ENCODE assay signal across 12 cellular contexts in the genomic region with DNA sequence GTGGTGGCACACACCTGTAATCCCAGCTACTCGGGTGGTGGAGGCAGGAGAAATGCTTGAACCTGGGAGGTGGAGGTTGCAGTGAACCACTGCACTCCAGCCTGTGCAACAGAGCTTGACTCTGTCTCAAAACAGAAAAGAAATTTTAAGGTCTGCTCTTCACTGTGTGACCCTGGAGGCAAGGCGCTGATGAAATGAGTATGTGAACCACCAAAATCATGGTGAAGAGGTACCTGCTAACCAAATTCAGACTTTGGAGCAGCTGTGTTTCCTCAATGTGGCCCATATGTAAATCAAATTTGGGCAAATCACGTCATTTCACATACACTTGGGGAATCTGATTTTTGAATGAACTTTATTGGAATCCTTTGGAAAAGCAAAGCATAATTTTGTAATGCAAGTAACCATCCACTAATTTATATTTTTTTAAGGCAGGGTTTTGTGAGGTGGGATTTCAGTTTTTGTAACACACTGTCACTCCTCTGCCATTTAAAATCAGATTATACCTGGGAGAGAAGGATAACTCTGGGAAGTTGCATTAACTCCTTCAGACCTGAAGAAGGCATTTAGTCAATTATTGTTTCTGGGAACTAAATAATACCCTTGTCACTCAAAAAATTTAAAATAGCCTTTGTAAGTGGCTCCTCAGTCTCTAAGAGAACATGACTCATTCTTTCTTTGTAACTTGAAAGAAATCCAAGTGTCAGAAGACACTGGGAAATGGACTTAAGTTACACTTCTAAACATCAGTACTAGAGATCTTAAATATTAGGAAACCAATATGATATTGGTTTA. TPM values are rescaled to one million over a fixed set of nuclear protein-coding genes. Genes with fewer than 3 reads are reported as not detected.
A peak's percentile ranks its signal among the peaks of the same experiment; 100 is the strongest.
DNase-seq lines count a peak whose midpoint lies in the region; ATAC-seq, FAIRE-seq and TF ChIP-seq lines count a peak whose summit lies in the region.
"Had no signal": no experiment of that assay in that cellular context is flagged by ENCODE, and none has a peak within 500 bp of the region (broad histone marks: within the 10 kb centered on the region; RNA-seq: fewer than 3 reads in every experiment).

No MANE protein-coding gene starts in this region.

- H3K4me2 ChIP-seq in GM12878 (ENCODE audit: control insufficient read depth, insufficient read depth) (peak overlapping the region; percentile 41; the same call in 1 of the 2 replicates), osteoblast (ENCODE audit: insufficient read depth, low read length) (peak overlapping the region; percentile 73)

- peaks cover 33% of the 10 kb centered on the region for H3K9me3 Mint-ChIP-seq in nephron progenitor cell

- H2AFZ ChIP-seq in GM12878 (ENCODE audit: control insufficient read depth, low read depth, low read length) (no peak overlapping the region), osteoblast (ENCODE audit: low read length) (no peak overlapping the region)

- BruUV-seq in GM12878 (replicated peaks; lab: Mats Ljungman, UMichigan), result no TSS peak

- H3K27ac ChIP-seq in GM12878 (ENCODE audit: control insufficient read depth, insufficient read depth) (no peak overlapping the region), osteoblast (ENCODE audit: low read depth, low read length) (peak overlapping the region; percentile 89), SJCRH30 (no peak overlapping the region)
- H3K27ac ChIP-seq: lower lobe of right lung had no signal

- ATAC-seq in HG02884 (IDR thresholded peaks at IDR 0.05; ENCODE audit: unreplicated experiment), result peak; percentile 82
- ATAC-seq in GM12878, result no peak
- ATAC-seq in HG03342 (IDR thresholded peaks at IDR 0.05; ENCODE audit: unreplicated experiment), result no peak

- H3K27ac Mint-ChIP-seq in nephron progenitor cell, result no peak overlapping the region

- H3K4me3 Mint-ChIP-seq in nephron progenitor cell, result no peak overlapping the region

- no peak for FAIRE-seq in GM12878 (lab: Jason Lieb, UNC)
- FAIRE-seq: endometrium had no signal

- H3K4me1 ChIP-seq in GM12878 (ENCODE audit: control insufficient read depth, insufficient read depth, low read length) (peaks cover 2% of the 10 kb centered on the region; the same call in 1 of the 2 replicates), osteoblast (ENCODE audit: insufficient read depth, low read length) (peaks cover 31% of the 10 kb centered on the region), SJCRH30 (no peaks in the 10 kb centered on the region)

- H3K9me3 ChIP-seq in GM12878 (replicated peaks; ENCODE audit: control insufficient read depth, insufficient read depth, low read length), result no peaks in the 10 kb centered on the region; the same call in 2 of the 3 replicates
- H3K9me3 ChIP-seq in osteoblast (ENCODE audit: low read depth, low read length), result peaks cover 2% of the 10 kb centered on the region
- no peaks in the 10 kb centered on the region for H3K9me3 ChIP-seq in SJCRH30 (replicated peaks)
- H3K9me3 ChIP-seq: lower lobe of right lung had no signal

- TF ChIP-seq CTCF in GM12878 (IDR thresholded peaks at IDR 0.05 in 2 of 3, conservative IDR thresholded peaks at IDR 0.05 in 1 of 3; ENCODE audit: control insufficient read depth in 2 of 3, extremely low read depth in 1 of 3, insufficient read depth in 1 of 3, low read depth in 3 of 3, low read length in 3 of 3), result no peak
- no peak for TF ChIP-seq CTCF in osteoblast (IDR thresholded peaks at IDR 0.05; ENCODE audit: extremely low read depth, low read depth, low read length)
- no peak for TF ChIP-seq CTCF in nephron progenitor cell (IDR thresholded peaks at IDR 0.05)

- in situ Hi-C loops in GM12878 (cut with MboI) (no loop called here), ACHN (cut with HindIII; ENCODE audit: low pct_ligation_motif_present, low pct_unique_long_range_greater_than_20kb, low sequenced_read_pairs) (no loop called here)

- no peaks in the 10 kb centered on the region for H3K27me3 ChIP-seq in GM12878 (replicated peaks in 1 of 2; ENCODE audit: control insufficient read depth in 2 of 2, insufficient read depth in 2 of 2, low read length in 1 of 2)
- H3K27me3 ChIP-seq in osteoblast (ENCODE audit: insufficient read depth, low read length), result no peaks in the 10 kb centered on the region
- no peaks in the 10 kb centered on the region for H3K27me3 ChIP-seq in SJCRH30

- H3K27me3 Mint-ChIP-seq in nephron progenitor cell (ENCODE audit: low read depth, poor library complexity), result no peaks in the 10 kb centered on the region

- H3K36me3 Mint-ChIP-seq in nephron progenitor cell (ENCODE audit: low read depth), result peaks cover 14% of the 10 kb centered on the region

- WGBS in GM12878 (ENCODE audit: insufficient coverage, insufficient replicate concordance, low lambda C conversion rate, missing lambda C conversion rate), result 22% methylated on average over 3 of the region's 3 CpGs

- no peak overlapping the region for H3K4me3 ChIP-seq in GM12878
- no peak overlapping the region for H3K4me3 ChIP-seq in osteoblast (ENCODE audit: insufficient read depth, low read length)
- no peak overlapping the region for H3K4me3 ChIP-seq in SJCRH30
- H3K4me3 ChIP-seq: lower lobe of right lung had no signal

- H3K9ac ChIP-seq in GM12878 (ENCODE audit: control insufficient read depth, insufficient read depth, low read length), result no peak overlapping the region

- RAD21 ChIA-PET in GM12878 (lab: Charles Lee; ENCODE audit: unreplicated experiment), result no interaction called here

- POLR2A ChIA-PET in GM12878 (lab: Charles Lee), result no interaction called here

- H3K79me2 ChIP-seq in GM12878 (ENCODE audit: control insufficient read depth, insufficient read depth, low read length), result no peaks in the 10 kb centered on the region; the same call in 1 of the 2 replicates
- no peaks in the 10 kb centered on the region for H3K79me2 ChIP-seq in osteoblast (ENCODE audit: insufficient read depth, low read length)

- DNase-seq in ELR (ENCODE audit: low read depth) (peak; percentile 63), GM12878 (ENCODE audit: low read depth, low spot score) (no peak), osteoblast (ENCODE audit: insufficient read length, low spot score, missing footprints) (no peak), nephron progenitor cell (no peak), ACHN (no peak), SJCRH30 (no peak)
- DNase-seq: DMS79 treated with DMSO at 0.1 percent for 48 hours, lower lobe of right lung, NCI-H1092 treated with DMSO at 0.1 percent for 48 hours had no signal

- H3K36me3 ChIP-seq in GM12878 (ENCODE audit: control insufficient read depth in 2 of 2, insufficient read depth in 2 of 2, low read length in 1 of 2) (no peaks in the 10 kb centered on the region), osteoblast (ENCODE audit: insufficient read depth, low read length) (no peaks in the 10 kb centered on the region), SJCRH30 (no peaks in the 10 kb centered on the region)
- H3K36me3 ChIP-seq: lower lobe of right lung had no signal

- peaks cover 32% of the 10 kb centered on the region for H3K4me1 Mint-ChIP-seq in nephron progenitor cell

- no peak for TF ChIP-seq POLR2A in GM12878 (IDR thresholded peaks at IDR 0.05; ENCODE audit: low read depth, low read length)

- SMC1A ChIA-PET in GM12878 (lab: Charles Lee; ENCODE audit: uncharacterized antibody, unreplicated experiment), result no interaction called here

- CTCF ChIA-PET in GM12878 (lab: Yijun Ruan, JAX), result no interaction called here

- H4K20me1 ChIP-seq in GM12878 (ENCODE audit: control insufficient read depth, insufficient read depth), result no peaks in the 10 kb centered on the region
- no peaks in the 10 kb centered on the region for H4K20me1 ChIP-seq in osteoblast (ENCODE audit: insufficient read depth, low read length)

- intact Hi-C loops in GM12878 (cut with micrococcal nuclease; ENCODE audit: unreplicated experiment), result no loop called here

- no peak for TF ChIP-seq RAD21 in GM12878 (IDR thresholded peaks at IDR 0.05; ENCODE audit: insufficient read depth, low read depth, low read length)

- no peak for TF ChIP-seq EP300 in GM12878 (IDR thresholded peaks at IDR 0.05; ENCODE audit: borderline replicate concordance in 1 of 2, control insufficient read depth in 1 of 2, low read depth in 2 of 2, low read length in 2 of 2)

TF ChIP-seq in GM12878, 131 proteins besides CTCF, POLR2A, EP300 and RAD21 (continues in another document):
- TF ChIP-seq, protein P1, sequence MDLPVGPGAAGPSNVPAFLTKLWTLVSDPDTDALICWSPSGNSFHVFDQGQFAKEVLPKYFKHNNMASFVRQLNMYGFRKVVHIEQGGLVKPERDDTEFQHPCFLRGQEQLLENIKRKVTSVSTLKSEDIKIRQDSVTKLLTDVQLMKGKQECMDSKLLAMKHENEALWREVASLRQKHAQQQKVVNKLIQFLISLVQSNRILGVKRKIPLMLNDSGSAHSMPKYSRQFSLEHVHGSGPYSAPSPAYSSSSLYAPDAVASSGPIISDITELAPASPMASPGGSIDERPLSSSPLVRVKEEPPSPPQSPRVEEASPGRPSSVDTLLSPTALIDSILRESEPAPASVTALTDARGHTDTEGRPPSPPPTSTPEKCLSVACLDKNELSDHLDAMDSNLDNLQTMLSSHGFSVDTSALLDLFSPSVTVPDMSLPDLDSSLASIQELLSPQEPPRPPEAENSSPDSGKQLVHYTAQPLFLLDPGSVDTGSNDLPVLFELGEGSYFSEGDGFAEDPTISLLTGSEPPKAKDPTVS (IDR thresholded peaks at IDR 0.05; ENCODE audit: low read depth, low read length), result no peak
- no peak for TF ChIP-seq RAD51 (IDR thresholded peaks at IDR 0.05)
- no peak for TF ChIP-seq HDGF (IDR thresholded peaks at IDR 0.05)
- TF ChIP-seq KAT2A (conservative IDR thresholded peaks at IDR 0.05; ENCODE audit: control insufficient read depth, low read depth, low read length), result no peak
- TF ChIP-seq SRF (IDR thresholded peaks at IDR 0.05; ENCODE audit: low read depth in 2 of 2, low read length in 2 of 2), result no peak
- peak; percentile 24; the same call in 1 of the 2 replicates for TF ChIP-seq JUNB (IDR thresholded peaks at IDR 0.05)

RNA-seq across cellular contexts. Expression of gene DOCK11, which starts 24.0 kb away (rescaled TPM):
- total RNA-seq in GM12878 (2013; cell fraction: nucleolus; rRNA removed), result 27.8 and 29.5 TPM in 2 replicates
- total RNA-seq in GM12878 (2014; rRNA removed) (26.9 and 32.0 TPM in 2 replicates), GM12878 (2014; rRNA removed; fragmentation: Illumina TruSeq; extraction: Trizol) (29.4 and 30.7 TPM in 2 replicates), GM12878 (2021) (23.7 and 24.0 TPM in 2 replicates), osteoblast (26.4 and 29.5 TPM in 2 replicates)
- 9.7 TPM for polyA plus RNA-seq in GM12878 (2011; ENCODE audit: low read depth)
- polyA plus RNA-seq in GM12878 (2011; rRNA removed) (17.1 and 27.4 TPM in 2 replicates), GM12878 (2014; fragmentation: Illumina TruSeq; extraction: Trizol) (22.3 and 29.1 TPM in 2 replicates), GM12878 (2014; fragmentation: Nextera tagmentation; extraction: Ambion mirVana) (10 to 100 TPM; 17.3 to 27.7 TPM), GM12878 (2014; rRNA removed) (15.2 and 17.3 TPM in 2 replicates), GM12878 (2016; fragmentation: Nextera tagmentation; extraction: Ambion mirVana) (10 to 100 TPM; 16.3 to 17.0 TPM)
- 6.9 and 7.2 TPM in 2 replicates for polyA plus RNA-seq in GM12878 (2011; cell fraction: cytosol; rRNA removed)
- 8.8 and 9.3 TPM in 2 replicates for polyA plus RNA-seq in GM12878 (2011; cell fraction: nucleus; rRNA removed)
- 16.5 and 17.2 TPM in 2 replicates for polyA plus RNA-seq in GM12878 (2012)
- polyA minus RNA-seq in GM12878 (2011; rRNA and poly(A)+ RNA removed), result 17.2 and 25.0 TPM in 2 replicates
- polyA minus RNA-seq in GM12878 (2011; cell fraction: cytosol; rRNA and poly(A)+ RNA removed), result 7.9 and 10.2 TPM in 2 replicates
- 6.9 and 8.0 TPM in 2 replicates for polyA minus RNA-seq in GM12878 (2011; cell fraction: nucleus; rRNA and poly(A)+ RNA removed)
- total RNA-seq in SJCRH30 (2014; rRNA removed; shearing (Covaris generic)), result 17.3 and 18.0 TPM in 2 replicates
